In genomic region chr1:26500488-26501175, GRCh38 we compare ENCODE assay signal across 8 cellular contexts. TPM values are rescaled to one million over a fixed set of nuclear protein-coding genes. Genes with fewer than 3 reads are reported as not detected.
DNase-seq lines count a peak whose midpoint lies in the region; ATAC-seq and TF ChIP-seq lines count a peak whose summit lies in the region.

No MANE protein-coding gene starts in this region.

- no peak for DNase-seq in BJ (ENCODE audit: low read depth)
- DNase-seq in GM19240 (ENCODE audit: insufficient read length, low spot score), result peak; percentile 91
- peak; percentile 55 for DNase-seq in NCI-H774 (lab: John Stamatoyannopoulos, UW)
- DNase-seq in activated CD8-positive, alpha-beta memory T cell treated with anti-CD3 and anti-CD28 coated beads, Interleukin-2, amount 10 ng/mL, durations not matched to agents 7 days and 5 days, result peak; percentile 93
- peak; percentile 81 to 86 (median 83) for DNase-seq in effector memory CD8-positive, alpha-beta T cell
- peak; percentile 80 for DNase-seq in stimulated activated CD8-positive, alpha-beta memory T cell treated with anti-CD3 and anti-CD28 coated beads, Interleukin-15, amount 100 ng/mL, for 1 hour (ENCODE audit: low read depth)

- no peaks in the 10 kb centered on the region for H3K27me3 Mint-ChIP-seq in activated CD8-positive, alpha-beta memory T cell treated with anti-CD3 and anti-CD28 coated beads, Interleukin-2, amount 10 ng/mL, durations not matched to agents 7 days and 5 days
- no peaks in the 10 kb centered on the region for H3K27me3 Mint-ChIP-seq in effector memory CD8-positive, alpha-beta T cell

- CTCF ChIA-PET in BJ (lab: Yijun Ruan, JAX), result interaction anchor here (0.6 to 2.8 kb wide), 28 partner anchors 10 to 608 kb away, joined by 3 to 18 read pairs (median 4); partner anchors contain the start of gene RPS6KA1
- CTCF ChIA-PET in activated CD8-positive, alpha-beta memory T cell treated with anti-CD3 and anti-CD28 coated beads, Interleukin-2, amount 10 ng/mL, durations not matched to agents 7 days and 5 days (lab: Charles Lee), result interaction anchor here (0.7 to 4.9 kb wide), 50 partner anchors 10 to 419 kb away, joined by 3 to 82 read pairs (median 4); partner anchors contain the start of genes DHDDS, GPN2, HMGN2 and PIGV

- no peaks in the 10 kb centered on the region for H3K36me3 Mint-ChIP-seq in activated CD8-positive, alpha-beta memory T cell treated with anti-CD3 and anti-CD28 coated beads, Interleukin-2, amount 10 ng/mL, durations not matched to agents 7 days and 5 days
- H3K36me3 Mint-ChIP-seq in effector memory CD8-positive, alpha-beta T cell (ENCODE audit: insufficient read depth), result peaks cover 11% of the 10 kb centered on the region

- H3K4me1 Mint-ChIP-seq in activated CD8-positive, alpha-beta memory T cell treated with anti-CD3 and anti-CD28 coated beads, Interleukin-2, amount 10 ng/mL, durations not matched to agents 7 days and 5 days, result peaks cover 17% of the 10 kb centered on the region
- H3K4me1 Mint-ChIP-seq in effector memory CD8-positive, alpha-beta T cell (ENCODE audit: low read depth in 2 of 2), result peaks cover 0 to 8% of the 10 kb centered on the region in 2 donors

- peak overlapping the region; percentile 80 for H3K27ac ChIP-seq in mesodermal cell (ENCODE audit: low read depth, low read length, severe bottlenecking)

- WGBS in mesodermal cell (ENCODE audit: insufficient coverage in 2 of 2), 2 experiments, result 0% methylated on average over 42 to 68 of the region's 74 CpGs

- H3K4me3 ChIP-seq in BJ (ENCODE audit: low read depth, low read length) (peak overlapping the region; percentile 87), mesodermal cell (ENCODE audit: extremely low read depth, insufficient read depth, low read length, poor library complexity, severe bottlenecking) (peak overlapping the region; percentile 65)

- H3K4me1 ChIP-seq in mesodermal cell (ENCODE audit: control insufficient read depth, insufficient read depth, low read length, poor library complexity, severe bottlenecking), result no peaks in the 10 kb centered on the region

- peak overlapping the region; percentile 95 for H3K27ac Mint-ChIP-seq in activated CD8-positive, alpha-beta memory T cell treated with anti-CD3 and anti-CD28 coated beads, Interleukin-2, amount 10 ng/mL, durations not matched to agents 7 days and 5 days
- H3K27ac Mint-ChIP-seq in effector memory CD8-positive, alpha-beta T cell, result peak overlapping the region; percentile 62 to 77

- peak; percentile 72 for ATAC-seq in HG03439 (IDR thresholded peaks at IDR 0.05; ENCODE audit: unreplicated experiment)
- ATAC-seq in activated CD8-positive, alpha-beta memory T cell treated with anti-CD3 and anti-CD28 coated beads, Interleukin-2, amount 10 ng/mL, durations not matched to agents 7 days and 5 days, result peak; percentile 77
- peak; percentile 73 for ATAC-seq in effector memory CD8-positive, alpha-beta T cell (replicated peaks)

- H3K27me3 ChIP-seq in BJ (ENCODE audit: control insufficient read depth, insufficient read depth, low read length), result no peaks in the 10 kb centered on the region

- POLR2A ChIA-PET in BJ (lab: Charles Lee), result interaction anchor here (1.0 kb wide), 1 partner anchor 18 kb away, joined by 3 read pairs; no protein-coding TSS in a partner anchor

- H3K4me3 Mint-ChIP-seq in activated CD8-positive, alpha-beta memory T cell treated with anti-CD3 and anti-CD28 coated beads, Interleukin-2, amount 10 ng/mL, durations not matched to agents 7 days and 5 days, result peak overlapping the region; percentile 80
- H3K4me3 Mint-ChIP-seq in effector memory CD8-positive, alpha-beta T cell, result peak overlapping the region; percentile 81

- no peaks in the 10 kb centered on the region for H3K9me3 ChIP-seq in mesodermal cell (ENCODE audit: control insufficient read depth, low read length)

- no peaks in the 10 kb centered on the region for H3K36me3 ChIP-seq in BJ (ENCODE audit: control insufficient read depth, insufficient read depth, low read length)
- no peaks in the 10 kb centered on the region for H3K36me3 ChIP-seq in mesodermal cell (ENCODE audit: control insufficient read depth, insufficient read depth, low read length)

- no peaks in the 10 kb centered on the region for H3K9me3 Mint-ChIP-seq in activated CD8-positive, alpha-beta memory T cell treated with anti-CD3 and anti-CD28 coated beads, Interleukin-2, amount 10 ng/mL, durations not matched to agents 7 days and 5 days (ENCODE audit: low read depth)
- H3K9me3 Mint-ChIP-seq in effector memory CD8-positive, alpha-beta T cell, result no peaks in the 10 kb centered on the region

- no peak for TF ChIP-seq CTCF in BJ (IDR thresholded peaks at IDR 0.05; ENCODE audit: insufficient read depth, low read depth, low read length)

RNA-seq across cellular contexts. Expression of gene HMGN2, which starts 28.4 kb away (rescaled TPM):
- polyA plus RNA-seq in BJ (2011; rRNA removed), result 252 and 268 TPM in 2 replicates
- polyA minus RNA-seq in BJ (2011; rRNA and poly(A)+ RNA removed), result 18.6 and 41.5 TPM in 2 replicates
- 100 to 1,000 TPM; 743 to 915 TPM for total RNA-seq in activated CD8-positive, alpha-beta memory T cell treated with anti-CD3 and anti-CD28 coated beads, Interleukin-2, amount 10 ng/mL, durations not matched to agents 7 days and 5 days
- polyA plus RNA-seq in mesodermal cell (2013, experiment 1 of 2), result 520 TPM
- polyA plus RNA-seq in mesodermal cell (2013, experiment 2 of 2), result 529 TPM

RNA-seq across cellular contexts. Expression of gene RPS6KA1, which starts 28.9 kb away (rescaled TPM):
- 2.5 and 3.2 TPM in 2 replicates for polyA plus RNA-seq in BJ (2011; rRNA removed)
- polyA minus RNA-seq in BJ (2011; rRNA and poly(A)+ RNA removed), result 4.6 and 7.5 TPM in 2 replicates
- total RNA-seq in activated CD8-positive, alpha-beta memory T cell treated with anti-CD3 and anti-CD28 coated beads, Interleukin-2, amount 10 ng/mL, durations not matched to agents 7 days and 5 days, result 100 to 1,000 TPM; 158 to 181 TPM
- polyA plus RNA-seq in mesodermal cell (2013, experiment 1 of 2), result 31.4 TPM
- 26.2 TPM for polyA plus RNA-seq in mesodermal cell (2013, experiment 2 of 2)
